22 cellular contexts compared by ENCODE assay signal in genomic region chr6:17497701-17498100, GRCh38.
"Had no signal": no experiment of that assay in that cellular context is flagged by ENCODE, and none has a peak within 500 bp of the region (broad histone marks: within the 10 kb centered on the region; RNA-seq: fewer than 3 reads in every experiment).

No MANE protein-coding gene starts in this region.

- H3K9me3 Mint-ChIP-seq: activated CD4-positive, alpha-beta memory T cell treated with anti-CD3 and anti-CD28 coated beads for 36 hours; activated naive CD8-positive, alpha-beta T cell treated with anti-CD3 and anti-CD28 coated beads for 36 hours; activated T-helper 1 cell treated with anti-CD3 and anti-CD28 coated beads, Interleukin-12 subunit alpha, Interleukin-12 subunit beta, Interleukin-2, Interleukin-4 antibody, amounts not matched to agents 30 ng/mL and 10 ng/mL and 1 ng/mL, durations not matched to agents 14 hours and 24 hours and 36 hours; endodermal cell; memory B cell; stimulated activated memory B cell treated with anti-CD40 and anti-IgM and Interleukin-4, amounts not matched to agents 10 μg/mL and 1 μg/mL and 100 μg/mL, for 72 hours had no signal

- H3K9me3 ChIP-seq: body of pancreas, ovary, spleen, testis had no signal

- H3K27ac Mint-ChIP-seq: activated CD4-positive, alpha-beta memory T cell treated with anti-CD3 and anti-CD28 coated beads for 36 hours; activated naive CD8-positive, alpha-beta T cell treated with anti-CD3 and anti-CD28 coated beads for 36 hours; activated T-helper 1 cell treated with anti-CD3 and anti-CD28 coated beads, Interleukin-12 subunit alpha, Interleukin-12 subunit beta, Interleukin-2, Interleukin-4 antibody, amounts not matched to agents 30 ng/mL and 10 ng/mL and 1 ng/mL, durations not matched to agents 14 hours and 24 hours and 36 hours; endodermal cell; memory B cell; naive thymus-derived CD4-positive, alpha-beta T cell; stimulated activated memory B cell treated with anti-CD40 and anti-IgM and Interleukin-4, amounts not matched to agents 10 μg/mL and 1 μg/mL and 100 μg/mL, for 72 hours; type B pancreatic cell; WTC11 had no signal

- H3K27me3 ChIP-seq: body of pancreas, dorsolateral prefrontal cortex, ovary, testis had no signal

- ATAC-seq: body of pancreas; left ventricle myocardium superior; naive thymus-derived CD4-positive, alpha-beta T cell; stimulated activated memory B cell treated with anti-CD40 and anti-IgM and Interleukin-4, amounts not matched to agents 10 μg/mL and 1 μg/mL and 100 μg/mL, for 72 hours; WTC11 had no signal

- H3K36me3 Mint-ChIP-seq: activated CD4-positive, alpha-beta memory T cell treated with anti-CD3 and anti-CD28 coated beads for 36 hours; activated naive CD8-positive, alpha-beta T cell treated with anti-CD3 and anti-CD28 coated beads for 36 hours; memory B cell; naive thymus-derived CD4-positive, alpha-beta T cell; stimulated activated memory B cell treated with anti-CD40 and anti-IgM and Interleukin-4, amounts not matched to agents 10 μg/mL and 1 μg/mL and 100 μg/mL, for 72 hours; type B pancreatic cell had no signal

- H3K4me1 ChIP-seq: body of pancreas, spleen, testis had no signal

- H3K27ac ChIP-seq: body of pancreas, dorsolateral prefrontal cortex, ovary, spleen, testis had no signal

- H3K4me3 ChIP-seq: body of pancreas, dorsolateral prefrontal cortex, ovary, spleen, testis had no signal

- H3K4me3 Mint-ChIP-seq: activated CD4-positive, alpha-beta memory T cell treated with anti-CD3 and anti-CD28 coated beads for 36 hours; activated naive CD8-positive, alpha-beta T cell treated with anti-CD3 and anti-CD28 coated beads for 36 hours; activated T-helper 1 cell treated with anti-CD3 and anti-CD28 coated beads, Interleukin-12 subunit alpha, Interleukin-12 subunit beta, Interleukin-2, Interleukin-4 antibody, amounts not matched to agents 30 ng/mL and 10 ng/mL and 1 ng/mL, durations not matched to agents 14 hours and 24 hours and 36 hours; endodermal cell; memory B cell; naive thymus-derived CD4-positive, alpha-beta T cell; stimulated activated memory B cell treated with anti-CD40 and anti-IgM and Interleukin-4, amounts not matched to agents 10 μg/mL and 1 μg/mL and 100 μg/mL, for 72 hours; type B pancreatic cell; WTC11 had no signal

- H3K27me3 Mint-ChIP-seq: type B pancreatic cell had no signal

- H3K4me1 Mint-ChIP-seq: activated naive CD8-positive, alpha-beta T cell treated with anti-CD3 and anti-CD28 coated beads for 36 hours; memory B cell; naive thymus-derived CD4-positive, alpha-beta T cell; stimulated activated memory B cell treated with anti-CD40 and anti-IgM and Interleukin-4, amounts not matched to agents 10 μg/mL and 1 μg/mL and 100 μg/mL, for 72 hours had no signal

- DNase-seq: activated CD4-positive, alpha-beta memory T cell treated with anti-CD3 and anti-CD28 coated beads for 36 hours; activated CD4-positive, alpha-beta T cell treated with anti-CD3 and anti-CD28 coated beads for 4 hours; activated naive CD4-positive, alpha-beta T cell; activated naive CD8-positive, alpha-beta T cell treated with anti-CD3 and anti-CD28 coated beads for 36 hours; activated T-cell treated with anti-CD3 and anti-CD28 coated beads for 4 hours; amygdala; body of pancreas; dorsolateral prefrontal cortex; endodermal cell; erythroblast; foreskin melanocyte; left ventricle myocardium superior; naive thymus-derived CD4-positive, alpha-beta T cell; ovary; spleen; stimulated activated CD4-positive, alpha-beta T cell treated with anti-CD3 and anti-CD28 coated beads, Interleukin-4, amount 100 ng/mL, for 4 hours; testis had no signal

- H3K36me3 ChIP-seq: ovary, spleen had no signal
